ENCODE assay signal across 23 cellular contexts in genomic region chr16:83957296-83957855, GRCh38. TPM values are rescaled to one million over a fixed set of nuclear protein-coding genes. Genes with fewer than 3 reads are reported as not detected.
"Had no signal": no experiment of that assay in that cellular context is flagged by ENCODE, and none has a peak within 500 bp of the region (broad histone marks: within the 10 kb centered on the region; RNA-seq: fewer than 3 reads in every experiment).

No MANE protein-coding gene starts in this region.

- FAIRE-seq: colon, islet of Langerhans, urothelium cell line had no signal

- H3K27ac ChIP-seq: dorsolateral prefrontal cortex, epithelial cell of prostate, gastroesophageal sphincter, hepatocyte, lower lobe of right lung, neutrophil, parathyroid adenoma, skin epidermis, spleen, thoracic aorta, tibial nerve, upper lobe of left lung had no signal

- H3K79me2 ChIP-seq: hepatocyte, parathyroid adenoma had no signal

- H3K4me3 ChIP-seq: dorsolateral prefrontal cortex, gastroesophageal sphincter, heart left ventricle, hepatocyte, lower lobe of right lung, right atrium auricular region, skin epidermis, spleen, thoracic aorta, tibial nerve, upper lobe of left lung had no signal

- H3K36me3 ChIP-seq: neutrophil had no signal

- H3K4me2 ChIP-seq: hepatocyte had no signal

- ATAC-seq: gastroesophageal sphincter, left colon had no signal

- H3K9me3 ChIP-seq: gastroesophageal sphincter, heart left ventricle, lower lobe of right lung, neutrophil, right atrium auricular region, spleen, thoracic aorta, tibial nerve, upper lobe of left lung had no signal

- H2AFZ ChIP-seq: hepatocyte had no signal

- H3K9ac ChIP-seq: parathyroid adenoma had no signal

- H3K27me3 ChIP-seq: dorsolateral prefrontal cortex, gastroesophageal sphincter, heart left ventricle, hepatocyte, right atrium auricular region, tibial nerve, upper lobe of left lung had no signal

RNA-seq across cellular contexts. Expression of gene OSGIN1, which starts 4.3 kb away (rescaled TPM):
- total RNA-seq: cerebellum had no signal

RNA-seq across cellular contexts. Expression of gene NECAB2, which starts 10.7 kb away (rescaled TPM):
- total RNA-seq: esophagus mucosa; hepatocyte; kidney epithelial cell; myocyte; naive thymus-derived CD8-positive, alpha-beta T cell; thoracic aorta had no signal
- polyA plus RNA-seq: naive thymus-derived CD8-positive, alpha-beta T cell had no signal
